In genomic region chr11:12235549-12235944, GRCh38 we compare ENCODE assay signal across 8 cellular contexts.
A peak's percentile ranks its signal among the peaks of the same experiment; 100 is the strongest.
DNase-seq lines count a peak whose midpoint lies in the region; ATAC-seq and TF ChIP-seq lines count a peak whose summit lies in the region.

No MANE protein-coding gene starts in this region.

- H3K36me3 Mint-ChIP-seq in activated naive CD4-positive, alpha-beta T cell treated with anti-CD3 and anti-CD28 coated beads, Interleukin-2, amount 50 U/mL, for 24 hours, result no peaks in the 10 kb centered on the region

- peaks cover 6 to 89% (median 57%) of the 10 kb centered on the region in 4 donors for H3K4me1 ChIP-seq in tibial artery

- H3K4me3 ChIP-seq in foreskin fibroblast (ENCODE audit: low read depth in 1 of 2, low read length in 2 of 2) (no peak overlapping the region), tibial artery (no peak overlapping the region)

- H3K4me1 Mint-ChIP-seq in activated naive CD4-positive, alpha-beta T cell treated with anti-CD3 and anti-CD28 coated beads, Interleukin-2, amount 50 U/mL, for 24 hours, result peaks cover 23% of the 10 kb centered on the region

- H3K27ac Mint-ChIP-seq in activated naive CD4-positive, alpha-beta T cell treated with anti-CD3 and anti-CD28 coated beads, Interleukin-2, amount 50 U/mL, for 24 hours, result peak overlapping the region; percentile 63

- DNase-seq in activated naive CD4-positive, alpha-beta T cell treated with anti-CD3 and anti-CD28 coated beads, Interleukin-2, amount 50 U/mL, for 16 hours, result no peak
- DNase-seq in foreskin fibroblast (peak in 1 of 2 donors; percentile 42), tibial artery (no peak), left lobe of liver (ENCODE audit: low spot score) (no peak), SKM-1 (lab: John Stamatoyannopoulos, UW; ENCODE audit: unreplicated experiment) (no peak), mesenteric fat pad (ENCODE audit: low spot score) (no peak)

- H3K9me3 ChIP-seq in tibial artery, result no peaks in the 10 kb centered on the region

- TF ChIP-seq CTCF in foreskin fibroblast (IDR thresholded peaks at IDR 0.05; ENCODE audit: low read depth, low read length), result peak; percentile 8
- no peak for TF ChIP-seq CTCF in tibial artery (IDR thresholded peaks at IDR 0.05)

- peak overlapping the region; percentile 77 to 86 for H3K27ac ChIP-seq in tibial artery

- intact Hi-C loops in tibial artery (cut with DNase I; ENCODE audit: low total_unique reads), result loop anchor here (2.0 to 10.0 kb wide), 2 partner anchors 71 to 127 kb away; no protein-coding TSS in a partner anchor

- no peaks in the 10 kb centered on the region for H3K9me3 Mint-ChIP-seq in activated naive CD4-positive, alpha-beta T cell treated with anti-CD3 and anti-CD28 coated beads, Interleukin-2, amount 50 U/mL, for 24 hours

- H3K36me3 ChIP-seq in tibial artery, result peaks cover 42 to 47% (median 44%) of the 10 kb centered on the region in 3 donors

- no peaks in the 10 kb centered on the region for H3K27me3 ChIP-seq in tibial artery

- H3K27me3 Mint-ChIP-seq in activated naive CD4-positive, alpha-beta T cell treated with anti-CD3 and anti-CD28 coated beads, Interleukin-2, amount 50 U/mL, for 24 hours, result no peaks in the 10 kb centered on the region

- no peak overlapping the region for H3K4me3 Mint-ChIP-seq in activated naive CD4-positive, alpha-beta T cell treated with anti-CD3 and anti-CD28 coated beads, Interleukin-2, amount 50 U/mL, for 24 hours

- ATAC-seq in SK-N-SH treated with all-trans-retinoic acid at 6 μM for 48 hours (peak; percentile 38), left lobe of liver (no peak)

TF ChIP-seq in SK-N-SH treated with all-trans-retinoic acid at 6 μM for 48 hours, 23 proteins besides CTCF, POLR2A, EP300 and RAD21:
- no peak for TF ChIP-seq GLIS3 (CRISPR knock-in tag; IDR thresholded peaks at IDR 0.05)
- no peak for TF ChIP-seq SNAI2 (CRISPR knock-in tag; IDR thresholded peaks at IDR 0.05)
- no peak for TF ChIP-seq POU6F1 (CRISPR knock-in tag; IDR thresholded peaks at IDR 0.05; ENCODE audit: borderline replicate concordance, low read depth)
- no peak for TF ChIP-seq CREB5 (CRISPR knock-in tag; IDR thresholded peaks at IDR 0.05; ENCODE audit: low read depth)
- no peak for TF ChIP-seq RARB (CRISPR knock-in tag; IDR thresholded peaks at IDR 0.05)
- no peak for TF ChIP-seq CSDC2 (CRISPR knock-in tag; IDR thresholded peaks at IDR 0.05)
- no peak for TF ChIP-seq ZC3H10 (CRISPR knock-in tag; IDR thresholded peaks at IDR 0.05)
- no peak for TF ChIP-seq ZFP3 (CRISPR knock-in tag; IDR thresholded peaks at IDR 0.05)
- no peak for TF ChIP-seq TCF4 (CRISPR knock-in tag; IDR thresholded peaks at IDR 0.05; ENCODE audit: borderline replicate concordance)
- TF ChIP-seq ARNTL (CRISPR knock-in tag; IDR thresholded peaks at IDR 0.05; ENCODE audit: borderline replicate concordance, low read depth), result no peak
- no peak for TF ChIP-seq ZNF565 (CRISPR knock-in tag; conservative IDR thresholded peaks at IDR 0.05; ENCODE audit: low read depth)
